ENCODE assay signal across 26 cellular contexts in the genomic region with DNA sequence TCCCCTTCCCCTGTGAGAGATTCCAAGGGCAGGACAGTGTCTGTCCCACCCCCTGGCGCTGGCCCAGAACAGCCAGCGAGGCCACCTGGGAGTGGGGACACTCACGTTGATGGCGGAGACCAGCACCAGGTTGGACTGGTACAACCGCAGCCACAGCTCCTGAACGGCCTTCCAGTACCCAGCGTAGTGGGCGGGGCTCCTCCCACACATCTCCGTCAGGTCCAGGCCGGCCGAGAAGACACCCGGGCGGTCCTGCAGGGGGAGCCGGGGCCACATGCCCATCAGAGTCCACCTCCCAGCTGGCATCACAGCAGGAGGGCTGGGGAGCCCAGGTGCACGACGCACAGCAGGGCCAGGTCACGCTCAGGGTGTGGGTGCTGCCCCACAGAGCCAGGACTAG. TPM values are rescaled to one million over a fixed set of nuclear protein-coding genes. Genes with fewer than 3 reads are reported as not detected.
DNase-seq lines count a peak whose midpoint lies in the region; ATAC-seq and TF ChIP-seq lines count a peak whose summit lies in the region.
"Had no signal": no experiment of that assay in that cellular context is flagged by ENCODE, and none has a peak within 500 bp of the region (broad histone marks: within the 10 kb centered on the region; RNA-seq: fewer than 3 reads in every experiment).

No MANE protein-coding gene starts in this region.

- H3K36me3 ChIP-seq in endodermal cell (ENCODE audit: control insufficient read depth, insufficient read depth, low read length), result peaks cover 56% of the 10 kb centered on the region

- H3K27me3 Mint-ChIP-seq in endodermal cell (ENCODE audit: insufficient read depth) (no peaks in the 10 kb centered on the region), Calu3 (ENCODE audit: unreplicated experiment) (no peaks in the 10 kb centered on the region)
- H3K27me3 Mint-ChIP-seq: CD4-positive, alpha-beta T cell; central memory CD8-positive, alpha-beta T cell; stimulated activated naive B cell treated with anti-CD40 and anti-IgM and Interleukin-4, amounts not matched to agents 10 μg/mL and 1 μg/mL and 100 μg/mL, for 72 hours had no signal

- H3K9me3 Mint-ChIP-seq in endodermal cell (no peaks in the 10 kb centered on the region), Calu3 (ENCODE audit: low read depth, unreplicated experiment) (no peaks in the 10 kb centered on the region)
- H3K9me3 Mint-ChIP-seq: activated T-cell treated with anti-CD3 and anti-CD28 coated beads, Interleukin-2, amount 50 U/mL, for 4 hours; CD4-positive, alpha-beta T cell; central memory CD8-positive, alpha-beta T cell; stimulated activated naive B cell treated with anti-CD40 and anti-IgM and Interleukin-4, amounts not matched to agents 10 μg/mL and 1 μg/mL and 100 μg/mL, for 72 hours had no signal

- no peaks in the 10 kb centered on the region for H3K27me3 ChIP-seq in endodermal cell (ENCODE audit: control insufficient read depth, insufficient read depth, low read length, poor library complexity, severe bottlenecking)
- H3K27me3 ChIP-seq: thyroid gland had no signal

- CTCF ChIA-PET in Calu3 (lab: Charles Lee), result no interaction called here

- H3K4me1 Mint-ChIP-seq in endodermal cell, result no peaks in the 10 kb centered on the region
- no peaks in the 10 kb centered on the region for H3K4me1 Mint-ChIP-seq in Calu3 (ENCODE audit: low read depth, unreplicated experiment)
- H3K4me1 Mint-ChIP-seq: central memory CD8-positive, alpha-beta T cell; stimulated activated naive B cell treated with anti-CD40 and anti-IgM and Interleukin-4, amounts not matched to agents 10 μg/mL and 1 μg/mL and 100 μg/mL, for 72 hours had no signal

- no peak overlapping the region for H3K27ac ChIP-seq in endodermal cell (ENCODE audit: low read depth, low read length)
- H3K27ac ChIP-seq: thyroid gland had no signal

- BruUV-seq in Calu3 (replicated peaks; lab: Mats Ljungman, UMichigan), result no TSS peak

- TF ChIP-seq EP300 in Ishikawa (IDR thresholded peaks at IDR 0.05; ENCODE audit: borderline replicate concordance), result no peak

- H3K4me3 Mint-ChIP-seq in endodermal cell, result no peak overlapping the region
- no peak overlapping the region for H3K4me3 Mint-ChIP-seq in Calu3 (ENCODE audit: low read depth, unreplicated experiment)
- H3K4me3 Mint-ChIP-seq: activated T-cell treated with anti-CD3 and anti-CD28 coated beads, Interleukin-2, amount 50 U/mL, for 4 hours; CD4-positive, alpha-beta T cell; central memory CD8-positive, alpha-beta T cell; stimulated activated naive B cell treated with anti-CD40 and anti-IgM and Interleukin-4, amounts not matched to agents 10 μg/mL and 1 μg/mL and 100 μg/mL, for 72 hours had no signal

- ATAC-seq in left ventricle myocardium superior (no peak), Right ventricle myocardium superior (ENCODE audit: poor library complexity) (no peak)
- ATAC-seq: activated CD4-positive, CD25-positive, alpha-beta regulatory T cell treated with anti-CD3 and anti-CD28 coated beads, Interleukin-2, amount 50 U/mL, for 24 hours; stimulated activated naive B cell treated with anti-CD40 and anti-IgM and Interleukin-4, amounts not matched to agents 10 μg/mL and 1 μg/mL and 100 μg/mL, for 72 hours had no signal

- no peaks in the 10 kb centered on the region for H3K9me3 ChIP-seq in endodermal cell (ENCODE audit: control insufficient read depth, low read length)
- H3K9me3 ChIP-seq: thyroid gland had no signal

- no peak overlapping the region for H3K9ac ChIP-seq in endodermal cell (ENCODE audit: extremely low read depth, low read length, poor library complexity, severe bottlenecking)

- H3K36me3 Mint-ChIP-seq in endodermal cell (ENCODE audit: low read depth), result peaks cover 48% of the 10 kb centered on the region
- H3K36me3 Mint-ChIP-seq in Calu3 (ENCODE audit: insufficient read depth, unreplicated experiment), result peaks cover 72% of the 10 kb centered on the region

- H3K4me3 ChIP-seq in endodermal cell (ENCODE audit: low read length) (no peak overlapping the region), retinal pigment epithelial cell (ENCODE audit: low read length) (no peak overlapping the region)
- H3K4me3 ChIP-seq: thyroid gland had no signal

- H3K27ac Mint-ChIP-seq in endodermal cell (no peak overlapping the region), Calu3 (ENCODE audit: unreplicated experiment) (no peak overlapping the region)
- H3K27ac Mint-ChIP-seq: CD4-positive, alpha-beta T cell; stimulated activated naive B cell treated with anti-CD40 and anti-IgM and Interleukin-4, amounts not matched to agents 10 μg/mL and 1 μg/mL and 100 μg/mL, for 72 hours had no signal

- no peaks in the 10 kb centered on the region for H3K4me1 ChIP-seq in endodermal cell (ENCODE audit: control insufficient read depth, insufficient read depth, low read length)

- TF ChIP-seq RAD21 in Ishikawa (IDR thresholded peaks at IDR 0.05; ENCODE audit: low read depth), result 0 out of 2 replicates have a peak, but pooled peaks have one; percentile 4

- peak; percentile 57 for TF ChIP-seq CTCF in endodermal cell (conservative IDR thresholded peaks at IDR 0.05)
- peak; percentile 4 for TF ChIP-seq CTCF in retinal pigment epithelial cell (conservative IDR thresholded peaks at IDR 0.05; ENCODE audit: low read depth, low read length)
- TF ChIP-seq CTCF in Calu3 (IDR thresholded peaks at IDR 0.05; ENCODE audit: unreplicated experiment), result no peak

- intact Hi-C loops in left ventricle myocardium superior (cut with micrococcal nuclease), result no loop called here
- intact Hi-C loops in Right ventricle myocardium superior (cut with DNase I), result loop anchor here (10.0 kb wide), 1 partner anchor 60 kb away; no protein-coding TSS in a partner anchor
- intact Hi-C loops in Calu3 (cut with micrococcal nuclease; ENCODE audit: unreplicated experiment), result no loop called here

- WGBS in endodermal cell (ENCODE audit: insufficient coverage in 1 of 2, insufficient read length in 1 of 2), 2 experiments, result 94 to 97% methylated on average over 10 to 17 of the region's 17 CpGs

- DNase-seq in left ventricle myocardium superior (peak; percentile 30), Right ventricle myocardium superior (no peak), endodermal cell (no peak), retinal pigment epithelial cell (ENCODE audit: low read depth) (no peak), SW480 (ENCODE audit: low spot score) (no peak), Calu3 (no peak), NCI-H2227 (lab: John Stamatoyannopoulos, UW; ENCODE audit: unreplicated experiment) (no peak)
- DNase-seq: activated CD8-positive, alpha-beta memory T cell treated with anti-CD3 and anti-CD28 coated beads for 24 hours; activated naive CD4-positive, alpha-beta T cell treated with anti-CD3 and anti-CD28 coated beads, Interleukin-2, amount 50 U/mL, for 16 hours; activated T-cell treated with anti-CD3 and anti-CD28 coated beads, Interleukin-2, amount 50 U/mL, for 4 hours; anterior cingulate cortex; CD4-positive, alpha-beta T cell; erythroblast; hypothalamus; KBM-7; kidney glomerular epithelial cell; NCI-H187 treated with DMSO at 0.1 percent for 48 hours; NCI-H345; NK-92 treated with Interleukin-12 subunit alpha and Interleukin-12 subunit beta, amount 100 ng/mL, for 24 hours; stimulated activated CD4-positive, alpha-beta T cell treated with anti-CD3 and anti-CD28 coated beads, Interleukin-1b, Interleukin-23, amount 100 ng/mL, for 48 hours; stimulated activated naive B cell treated with anti-CD40 and anti-IgM and Interleukin-4, amounts not matched to agents 10 μg/mL and 1 μg/mL and 100 μg/mL, for 72 hours; T1000; thyroid gland had no signal

TF ChIP-seq in Ishikawa, 13 proteins besides CTCF, POLR2A, EP300 and RAD21 (continues in another document):
- no peak for TF ChIP-seq ZBTB7A (IDR thresholded peaks at IDR 0.05; ENCODE audit: low read depth)
- no peak for TF ChIP-seq CREB1 (IDR thresholded peaks at IDR 0.05; ENCODE audit: low read depth)
- TF ChIP-seq TAF1 (IDR thresholded peaks at IDR 0.05; ENCODE audit: low read depth), result no peak
- no peak for TF ChIP-seq TCF12 (IDR thresholded peaks at IDR 0.05; ENCODE audit: low read depth)
- TF ChIP-seq EGR1 (IDR thresholded peaks at IDR 0.05), result no peak
- TF ChIP-seq FOXM1 (IDR thresholded peaks at IDR 0.05; ENCODE audit: borderline replicate concordance, low read depth), result no peak
- TF ChIP-seq, protein P1, sequence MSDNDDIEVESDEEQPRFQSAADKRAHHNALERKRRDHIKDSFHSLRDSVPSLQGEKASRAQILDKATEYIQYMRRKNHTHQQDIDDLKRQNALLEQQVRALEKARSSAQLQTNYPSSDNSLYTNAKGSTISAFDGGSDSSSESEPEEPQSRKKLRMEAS (IDR thresholded peaks at IDR 0.05), result no peak
- TF ChIP-seq TEAD4 (IDR thresholded peaks at IDR 0.05), result no peak
- no peak for TF ChIP-seq YY1 (IDR thresholded peaks at IDR 0.05; ENCODE audit: low read depth)
- TF ChIP-seq, protein P2, sequence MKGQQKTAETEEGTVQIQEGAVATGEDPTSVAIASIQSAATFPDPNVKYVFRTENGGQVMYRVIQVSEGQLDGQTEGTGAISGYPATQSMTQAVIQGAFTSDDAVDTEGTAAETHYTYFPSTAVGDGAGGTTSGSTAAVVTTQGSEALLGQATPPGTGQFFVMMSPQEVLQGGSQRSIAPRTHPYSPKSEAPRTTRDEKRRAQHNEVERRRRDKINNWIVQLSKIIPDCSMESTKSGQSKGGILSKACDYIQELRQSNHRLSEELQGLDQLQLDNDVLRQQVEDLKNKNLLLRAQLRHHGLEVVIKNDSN (IDR thresholded peaks at IDR 0.05), result no peak
- no peak for TF ChIP-seq NFIC (IDR thresholded peaks at IDR 0.05)

RNA-seq across cellular contexts. Expression of a gene that starts 7.1 kb away (rescaled TPM):
- 225 TPM for total RNA-seq in left ventricle myocardium superior
- total RNA-seq in Right ventricle myocardium superior, result 215 TPM
- 10 to 100 TPM; 75.8 to 94.7 TPM for total RNA-seq in endodermal cell
- polyA plus RNA-seq in endodermal cell (2013, experiment 1 of 2), result 81.0 TPM
- polyA plus RNA-seq in endodermal cell (2013, experiment 2 of 2), result 77.4 TPM
- total RNA-seq in Calu3 (2022), result 85.7 and 87.5 TPM in 2 replicates

RNA-seq across cellular contexts. Expression of a gene that starts 8.1 kb away (rescaled TPM):
- total RNA-seq in left ventricle myocardium superior, result 0.47 TPM
- total RNA-seq in Right ventricle myocardium superior, result 0.35 TPM
- total RNA-seq in endodermal cell, result 1 to 10 TPM in 1 of 2 donors, under 1 TPM in 1; 0.35 to 1.3 TPM
- 0.53 TPM for polyA plus RNA-seq in endodermal cell (2013, experiment 1 of 2)
- polyA plus RNA-seq in endodermal cell (2013, experiment 2 of 2), result 0.83 TPM
- 5.7 and 7.5 TPM in 2 replicates for total RNA-seq in Calu3 (2022)

RNA-seq across cellular contexts. Expression of a gene that starts 20.9 kb away (rescaled TPM):
- total RNA-seq in left ventricle myocardium superior, result 14.2 TPM
- total RNA-seq in Right ventricle myocardium superior, result 13.6 TPM
- total RNA-seq in endodermal cell, result 10 to 100 TPM; 24.5 to 29.6 TPM
- polyA plus RNA-seq in endodermal cell (2013, experiment 1 of 2), result 25.0 TPM
- 18.9 TPM for polyA plus RNA-seq in endodermal cell (2013, experiment 2 of 2)
- total RNA-seq in Calu3 (2022), result 35.4 and 36.5 TPM in 2 replicates

RNA-seq across cellular contexts. Expression of a gene that starts 23.6 kb away (rescaled TPM):
- total RNA-seq in left ventricle myocardium superior (113 TPM), Right ventricle myocardium superior (109 TPM), endodermal cell (100 to 1,000 TPM; 273 to 289 TPM), Calu3 (2022) (287 and 301 TPM in 2 replicates)
- 236 TPM for polyA plus RNA-seq in endodermal cell (2013, experiment 1 of 2)
- 216 TPM for polyA plus RNA-seq in endodermal cell (2013, experiment 2 of 2)

RNA-seq across cellular contexts. Expression of a gene that starts 29.7 kb away (rescaled TPM):
- total RNA-seq in left ventricle myocardium superior (42.4 TPM), Right ventricle myocardium superior (34.7 TPM), endodermal cell (10 to 100 TPM; 31.0 to 32.0 TPM), Calu3 (2022) (45.0 and 49.6 TPM in 2 replicates)
- polyA plus RNA-seq in endodermal cell (2013, experiment 1 of 2), result 32.6 TPM
- polyA plus RNA-seq in endodermal cell (2013, experiment 2 of 2), result 31.5 TPM
